1 cellular context compared by ENCODE assay signal in the genomic region with DNA sequence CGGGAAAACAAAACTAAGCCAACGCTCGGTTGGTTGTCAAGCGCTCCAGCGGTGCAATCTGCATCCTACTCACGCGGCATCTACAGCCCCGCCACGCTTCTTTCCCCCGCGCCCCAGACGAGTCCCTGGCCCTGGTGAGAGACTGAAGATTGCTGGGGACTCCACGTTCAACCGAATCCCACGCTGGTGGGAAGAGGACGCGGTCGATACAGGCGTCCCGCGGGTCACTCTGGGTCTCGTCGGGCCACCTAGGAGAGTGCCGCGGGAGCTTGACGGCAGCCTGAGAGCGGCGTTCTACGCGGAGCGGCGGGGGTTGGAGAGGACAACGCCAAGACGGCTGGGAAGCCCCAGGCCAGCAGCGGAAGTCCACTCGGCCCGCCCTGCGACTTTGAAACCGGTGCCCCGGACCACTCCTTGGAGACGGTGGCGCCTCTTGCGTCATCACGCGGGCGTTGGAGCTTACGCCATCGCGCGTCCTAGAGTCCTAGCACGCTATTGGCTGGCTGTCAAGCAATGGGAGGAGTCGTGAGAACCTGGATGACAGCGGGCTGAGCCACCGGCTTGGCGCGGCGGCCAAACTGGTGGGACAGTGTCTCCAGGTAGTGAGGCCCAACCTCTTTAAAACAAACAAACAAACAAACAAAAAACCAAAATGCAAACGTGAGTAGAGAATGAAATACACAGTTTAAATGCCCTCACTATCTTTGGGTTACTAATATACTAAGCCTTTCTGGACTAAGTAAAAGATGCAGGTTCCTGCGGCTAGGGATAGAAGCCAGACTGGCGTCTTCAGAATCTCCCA.
TF ChIP-seq lines count a peak whose summit lies in the region.

A gene (minus strand): TSS at position 367 of the 802 bp plus-strand sequence. CDS start 436 bp downstream, outside the sequence.

TF ChIP-seq in WTC11, 78 proteins besides CTCF, POLR2A, EP300 and RAD21 (continued from another document and continues in another):
- TF ChIP-seq, protein P1, sequence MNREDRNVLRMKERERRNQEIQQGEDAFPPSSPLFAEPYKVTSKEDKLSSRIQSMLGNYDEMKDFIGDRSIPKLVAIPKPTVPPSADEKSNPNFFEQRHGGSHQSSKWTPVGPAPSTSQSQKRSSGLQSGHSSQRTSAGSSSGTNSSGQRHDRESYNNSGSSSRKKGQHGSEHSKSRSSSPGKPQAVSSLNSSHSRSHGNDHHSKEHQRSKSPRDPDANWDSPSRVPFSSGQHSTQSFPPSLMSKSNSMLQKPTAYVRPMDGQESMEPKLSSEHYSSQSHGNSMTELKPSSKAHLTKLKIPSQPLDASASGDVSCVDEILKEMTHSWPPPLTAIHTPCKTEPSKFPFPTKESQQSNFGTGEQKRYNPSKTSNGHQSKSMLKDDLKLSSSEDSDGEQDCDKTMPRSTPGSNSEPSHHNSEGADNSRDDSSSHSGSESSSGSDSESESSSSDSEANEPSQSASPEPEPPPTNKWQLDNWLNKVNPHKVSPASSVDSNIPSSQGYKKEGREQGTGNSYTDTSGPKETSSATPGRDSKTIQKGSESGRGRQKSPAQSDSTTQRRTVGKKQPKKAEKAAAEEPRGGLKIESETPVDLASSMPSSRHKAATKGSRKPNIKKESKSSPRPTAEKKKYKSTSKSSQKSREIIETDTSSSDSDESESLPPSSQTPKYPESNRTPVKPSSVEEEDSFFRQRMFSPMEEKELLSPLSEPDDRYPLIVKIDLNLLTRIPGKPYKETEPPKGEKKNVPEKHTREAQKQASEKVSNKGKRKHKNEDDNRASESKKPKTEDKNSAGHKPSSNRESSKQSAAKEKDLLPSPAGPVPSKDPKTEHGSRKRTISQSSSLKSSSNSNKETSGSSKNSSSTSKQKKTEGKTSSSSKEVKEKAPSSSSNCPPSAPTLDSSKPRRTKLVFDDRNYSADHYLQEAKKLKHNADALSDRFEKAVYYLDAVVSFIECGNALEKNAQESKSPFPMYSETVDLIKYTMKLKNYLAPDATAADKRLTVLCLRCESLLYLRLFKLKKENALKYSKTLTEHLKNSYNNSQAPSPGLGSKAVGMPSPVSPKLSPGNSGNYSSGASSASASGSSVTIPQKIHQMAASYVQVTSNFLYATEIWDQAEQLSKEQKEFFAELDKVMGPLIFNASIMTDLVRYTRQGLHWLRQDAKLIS (CRISPR knock-in tag; IDR thresholded peaks at IDR 0.05; ENCODE audit: borderline replicate concordance) = 0 out of 2 replicates have a peak, but pooled peaks have one; percentile 68
- TF ChIP-seq SMAD4 (CRISPR knock-in tag; IDR thresholded peaks at IDR 0.05) (no peak), ETV6 (CRISPR knock-in tag; IDR thresholded peaks at IDR 0.05) (peak; percentile 95; the same call in 1 of the 2 replicates), CBFB (CRISPR knock-in tag; IDR thresholded peaks at IDR 0.05; ENCODE audit: low read depth) (0 out of 2 replicates have a peak, but pooled peaks have one; percentile 55), CREB1 (CRISPR knock-in tag; IDR thresholded peaks at IDR 0.05) (no peak), GABPB1 (CRISPR knock-in tag; IDR thresholded peaks at IDR 0.05) (peak; percentile 95), NFYB (CRISPR knock-in tag; conservative IDR thresholded peaks at IDR 0.05; ENCODE audit: low read depth) (peak; percentile 56), ZNF138 (CRISPR knock-in tag; conservative IDR thresholded peaks at IDR 0.05) (no peak)
- TF ChIP-seq, protein P2, sequence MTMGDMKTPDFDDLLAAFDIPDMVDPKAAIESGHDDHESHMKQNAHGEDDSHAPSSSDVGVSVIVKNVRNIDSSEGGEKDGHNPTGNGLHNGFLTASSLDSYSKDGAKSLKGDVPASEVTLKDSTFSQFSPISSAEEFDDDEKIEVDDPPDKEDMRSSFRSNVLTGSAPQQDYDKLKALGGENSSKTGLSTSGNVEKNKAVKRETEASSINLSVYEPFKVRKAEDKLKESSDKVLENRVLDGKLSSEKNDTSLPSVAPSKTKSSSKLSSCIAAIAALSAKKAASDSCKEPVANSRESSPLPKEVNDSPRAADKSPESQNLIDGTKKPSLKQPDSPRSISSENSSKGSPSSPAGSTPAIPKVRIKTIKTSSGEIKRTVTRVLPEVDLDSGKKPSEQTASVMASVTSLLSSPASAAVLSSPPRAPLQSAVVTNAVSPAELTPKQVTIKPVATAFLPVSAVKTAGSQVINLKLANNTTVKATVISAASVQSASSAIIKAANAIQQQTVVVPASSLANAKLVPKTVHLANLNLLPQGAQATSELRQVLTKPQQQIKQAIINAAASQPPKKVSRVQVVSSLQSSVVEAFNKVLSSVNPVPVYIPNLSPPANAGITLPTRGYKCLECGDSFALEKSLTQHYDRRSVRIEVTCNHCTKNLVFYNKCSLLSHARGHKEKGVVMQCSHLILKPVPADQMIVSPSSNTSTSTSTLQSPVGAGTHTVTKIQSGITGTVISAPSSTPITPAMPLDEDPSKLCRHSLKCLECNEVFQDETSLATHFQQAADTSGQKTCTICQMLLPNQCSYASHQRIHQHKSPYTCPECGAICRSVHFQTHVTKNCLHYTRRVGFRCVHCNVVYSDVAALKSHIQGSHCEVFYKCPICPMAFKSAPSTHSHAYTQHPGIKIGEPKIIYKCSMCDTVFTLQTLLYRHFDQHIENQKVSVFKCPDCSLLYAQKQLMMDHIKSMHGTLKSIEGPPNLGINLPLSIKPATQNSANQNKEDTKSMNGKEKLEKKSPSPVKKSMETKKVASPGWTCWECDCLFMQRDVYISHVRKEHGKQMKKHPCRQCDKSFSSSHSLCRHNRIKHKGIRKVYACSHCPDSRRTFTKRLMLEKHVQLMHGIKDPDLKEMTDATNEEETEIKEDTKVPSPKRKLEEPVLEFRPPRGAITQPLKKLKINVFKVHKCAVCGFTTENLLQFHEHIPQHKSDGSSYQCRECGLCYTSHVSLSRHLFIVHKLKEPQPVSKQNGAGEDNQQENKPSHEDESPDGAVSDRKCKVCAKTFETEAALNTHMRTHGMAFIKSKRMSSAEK (CRISPR knock-in tag; IDR thresholded peaks at IDR 0.05; ENCODE audit: borderline replicate concordance) = no peak
- TF ChIP-seq, protein P3, sequence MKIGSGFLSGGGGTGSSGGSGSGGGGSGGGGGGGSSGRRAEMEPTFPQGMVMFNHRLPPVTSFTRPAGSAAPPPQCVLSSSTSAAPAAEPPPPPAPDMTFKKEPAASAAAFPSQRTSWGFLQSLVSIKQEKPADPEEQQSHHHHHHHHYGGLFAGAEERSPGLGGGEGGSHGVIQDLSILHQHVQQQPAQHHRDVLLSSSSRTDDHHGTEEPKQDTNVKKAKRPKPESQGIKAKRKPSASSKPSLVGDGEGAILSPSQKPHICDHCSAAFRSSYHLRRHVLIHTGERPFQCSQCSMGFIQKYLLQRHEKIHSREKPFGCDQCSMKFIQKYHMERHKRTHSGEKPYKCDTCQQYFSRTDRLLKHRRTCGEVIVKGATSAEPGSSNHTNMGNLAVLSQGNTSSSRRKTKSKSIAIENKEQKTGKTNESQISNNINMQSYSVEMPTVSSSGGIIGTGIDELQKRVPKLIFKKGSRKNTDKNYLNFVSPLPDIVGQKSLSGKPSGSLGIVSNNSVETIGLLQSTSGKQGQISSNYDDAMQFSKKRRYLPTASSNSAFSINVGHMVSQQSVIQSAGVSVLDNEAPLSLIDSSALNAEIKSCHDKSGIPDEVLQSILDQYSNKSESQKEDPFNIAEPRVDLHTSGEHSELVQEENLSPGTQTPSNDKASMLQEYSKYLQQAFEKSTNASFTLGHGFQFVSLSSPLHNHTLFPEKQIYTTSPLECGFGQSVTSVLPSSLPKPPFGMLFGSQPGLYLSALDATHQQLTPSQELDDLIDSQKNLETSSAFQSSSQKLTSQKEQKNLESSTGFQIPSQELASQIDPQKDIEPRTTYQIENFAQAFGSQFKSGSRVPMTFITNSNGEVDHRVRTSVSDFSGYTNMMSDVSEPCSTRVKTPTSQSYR (CRISPR knock-in tag; IDR thresholded peaks at IDR 0.05) = peak; percentile 30; the same call in 1 of the 2 replicates
- TF ChIP-seq, protein P4, sequence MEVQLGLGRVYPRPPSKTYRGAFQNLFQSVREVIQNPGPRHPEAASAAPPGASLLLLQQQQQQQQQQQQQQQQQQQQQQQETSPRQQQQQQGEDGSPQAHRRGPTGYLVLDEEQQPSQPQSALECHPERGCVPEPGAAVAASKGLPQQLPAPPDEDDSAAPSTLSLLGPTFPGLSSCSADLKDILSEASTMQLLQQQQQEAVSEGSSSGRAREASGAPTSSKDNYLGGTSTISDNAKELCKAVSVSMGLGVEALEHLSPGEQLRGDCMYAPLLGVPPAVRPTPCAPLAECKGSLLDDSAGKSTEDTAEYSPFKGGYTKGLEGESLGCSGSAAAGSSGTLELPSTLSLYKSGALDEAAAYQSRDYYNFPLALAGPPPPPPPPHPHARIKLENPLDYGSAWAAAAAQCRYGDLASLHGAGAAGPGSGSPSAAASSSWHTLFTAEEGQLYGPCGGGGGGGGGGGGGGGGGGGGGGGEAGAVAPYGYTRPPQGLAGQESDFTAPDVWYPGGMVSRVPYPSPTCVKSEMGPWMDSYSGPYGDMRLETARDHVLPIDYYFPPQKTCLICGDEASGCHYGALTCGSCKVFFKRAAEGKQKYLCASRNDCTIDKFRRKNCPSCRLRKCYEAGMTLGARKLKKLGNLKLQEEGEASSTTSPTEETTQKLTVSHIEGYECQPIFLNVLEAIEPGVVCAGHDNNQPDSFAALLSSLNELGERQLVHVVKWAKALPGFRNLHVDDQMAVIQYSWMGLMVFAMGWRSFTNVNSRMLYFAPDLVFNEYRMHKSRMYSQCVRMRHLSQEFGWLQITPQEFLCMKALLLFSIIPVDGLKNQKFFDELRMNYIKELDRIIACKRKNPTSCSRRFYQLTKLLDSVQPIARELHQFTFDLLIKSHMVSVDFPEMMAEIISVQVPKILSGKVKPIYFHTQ (CRISPR knock-in tag; IDR thresholded peaks at IDR 0.05) = no peak
- TF ChIP-seq, protein P5, sequence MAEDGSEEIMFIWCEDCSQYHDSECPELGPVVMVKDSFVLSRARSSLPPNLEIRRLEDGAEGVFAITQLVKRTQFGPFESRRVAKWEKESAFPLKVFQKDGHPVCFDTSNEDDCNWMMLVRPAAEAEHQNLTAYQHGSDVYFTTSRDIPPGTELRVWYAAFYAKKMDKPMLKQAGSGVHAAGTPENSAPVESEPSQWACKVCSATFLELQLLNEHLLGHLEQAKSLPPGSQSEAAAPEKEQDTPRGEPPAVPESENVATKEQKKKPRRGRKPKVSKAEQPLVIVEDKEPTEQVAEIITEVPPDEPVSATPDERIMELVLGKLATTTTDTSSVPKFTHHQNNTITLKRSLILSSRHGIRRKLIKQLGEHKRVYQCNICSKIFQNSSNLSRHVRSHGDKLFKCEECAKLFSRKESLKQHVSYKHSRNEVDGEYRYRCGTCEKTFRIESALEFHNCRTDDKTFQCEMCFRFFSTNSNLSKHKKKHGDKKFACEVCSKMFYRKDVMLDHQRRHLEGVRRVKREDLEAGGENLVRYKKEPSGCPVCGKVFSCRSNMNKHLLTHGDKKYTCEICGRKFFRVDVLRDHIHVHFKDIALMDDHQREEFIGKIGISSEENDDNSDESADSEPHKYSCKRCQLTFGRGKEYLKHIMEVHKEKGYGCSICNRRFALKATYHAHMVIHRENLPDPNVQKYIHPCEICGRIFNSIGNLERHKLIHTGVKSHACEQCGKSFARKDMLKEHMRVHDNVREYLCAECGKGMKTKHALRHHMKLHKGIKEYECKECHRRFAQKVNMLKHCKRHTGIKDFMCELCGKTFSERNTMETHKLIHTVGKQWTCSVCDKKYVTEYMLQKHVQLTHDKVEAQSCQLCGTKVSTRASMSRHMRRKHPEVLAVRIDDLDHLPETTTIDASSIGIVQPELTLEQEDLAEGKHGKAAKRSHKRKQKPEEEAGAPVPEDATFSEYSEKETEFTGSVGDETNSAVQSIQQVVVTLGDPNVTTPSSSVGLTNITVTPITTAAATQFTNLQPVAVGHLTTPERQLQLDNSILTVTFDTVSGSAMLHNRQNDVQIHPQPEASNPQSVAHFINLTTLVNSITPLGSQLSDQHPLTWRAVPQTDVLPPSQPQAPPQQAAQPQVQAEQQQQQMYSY (CRISPR knock-in tag; IDR thresholded peaks at IDR 0.05) = no peak
- TF ChIP-seq, protein P6, sequence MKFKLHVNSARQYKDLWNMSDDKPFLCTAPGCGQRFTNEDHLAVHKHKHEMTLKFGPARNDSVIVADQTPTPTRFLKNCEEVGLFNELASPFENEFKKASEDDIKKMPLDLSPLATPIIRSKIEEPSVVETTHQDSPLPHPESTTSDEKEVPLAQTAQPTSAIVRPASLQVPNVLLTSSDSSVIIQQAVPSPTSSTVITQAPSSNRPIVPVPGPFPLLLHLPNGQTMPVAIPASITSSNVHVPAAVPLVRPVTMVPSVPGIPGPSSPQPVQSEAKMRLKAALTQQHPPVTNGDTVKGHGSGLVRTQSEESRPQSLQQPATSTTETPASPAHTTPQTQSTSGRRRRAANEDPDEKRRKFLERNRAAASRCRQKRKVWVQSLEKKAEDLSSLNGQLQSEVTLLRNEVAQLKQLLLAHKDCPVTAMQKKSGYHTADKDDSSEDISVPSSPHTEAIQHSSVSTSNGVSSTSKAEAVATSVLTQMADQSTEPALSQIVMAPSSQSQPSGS (CRISPR knock-in tag; IDR thresholded peaks at IDR 0.05; ENCODE audit: borderline replicate concordance, low read depth) = no peak
- TF ChIP-seq, protein P7, sequence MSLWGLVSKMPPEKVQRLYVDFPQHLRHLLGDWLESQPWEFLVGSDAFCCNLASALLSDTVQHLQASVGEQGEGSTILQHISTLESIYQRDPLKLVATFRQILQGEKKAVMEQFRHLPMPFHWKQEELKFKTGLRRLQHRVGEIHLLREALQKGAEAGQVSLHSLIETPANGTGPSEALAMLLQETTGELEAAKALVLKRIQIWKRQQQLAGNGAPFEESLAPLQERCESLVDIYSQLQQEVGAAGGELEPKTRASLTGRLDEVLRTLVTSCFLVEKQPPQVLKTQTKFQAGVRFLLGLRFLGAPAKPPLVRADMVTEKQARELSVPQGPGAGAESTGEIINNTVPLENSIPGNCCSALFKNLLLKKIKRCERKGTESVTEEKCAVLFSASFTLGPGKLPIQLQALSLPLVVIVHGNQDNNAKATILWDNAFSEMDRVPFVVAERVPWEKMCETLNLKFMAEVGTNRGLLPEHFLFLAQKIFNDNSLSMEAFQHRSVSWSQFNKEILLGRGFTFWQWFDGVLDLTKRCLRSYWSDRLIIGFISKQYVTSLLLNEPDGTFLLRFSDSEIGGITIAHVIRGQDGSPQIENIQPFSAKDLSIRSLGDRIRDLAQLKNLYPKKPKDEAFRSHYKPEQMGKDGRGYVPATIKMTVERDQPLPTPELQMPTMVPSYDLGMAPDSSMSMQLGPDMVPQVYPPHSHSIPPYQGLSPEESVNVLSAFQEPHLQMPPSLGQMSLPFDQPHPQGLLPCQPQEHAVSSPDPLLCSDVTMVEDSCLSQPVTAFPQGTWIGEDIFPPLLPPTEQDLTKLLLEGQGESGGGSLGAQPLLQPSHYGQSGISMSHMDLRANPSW (CRISPR knock-in tag; conservative IDR thresholded peaks at IDR 0.05; ENCODE audit: low read depth) = no peak
